In genomic region chr5:13553896-13554295, GRCh38 we compare ENCODE assay signal across 1 cellular context.
TF ChIP-seq lines count a peak whose summit lies in the region.

No MANE protein-coding gene starts in this region.

TF ChIP-seq in K562, 482 proteins besides CTCF, POLR2A, EP300 and RAD21 (continued from another document):
- TF ChIP-seq, protein P1, sequence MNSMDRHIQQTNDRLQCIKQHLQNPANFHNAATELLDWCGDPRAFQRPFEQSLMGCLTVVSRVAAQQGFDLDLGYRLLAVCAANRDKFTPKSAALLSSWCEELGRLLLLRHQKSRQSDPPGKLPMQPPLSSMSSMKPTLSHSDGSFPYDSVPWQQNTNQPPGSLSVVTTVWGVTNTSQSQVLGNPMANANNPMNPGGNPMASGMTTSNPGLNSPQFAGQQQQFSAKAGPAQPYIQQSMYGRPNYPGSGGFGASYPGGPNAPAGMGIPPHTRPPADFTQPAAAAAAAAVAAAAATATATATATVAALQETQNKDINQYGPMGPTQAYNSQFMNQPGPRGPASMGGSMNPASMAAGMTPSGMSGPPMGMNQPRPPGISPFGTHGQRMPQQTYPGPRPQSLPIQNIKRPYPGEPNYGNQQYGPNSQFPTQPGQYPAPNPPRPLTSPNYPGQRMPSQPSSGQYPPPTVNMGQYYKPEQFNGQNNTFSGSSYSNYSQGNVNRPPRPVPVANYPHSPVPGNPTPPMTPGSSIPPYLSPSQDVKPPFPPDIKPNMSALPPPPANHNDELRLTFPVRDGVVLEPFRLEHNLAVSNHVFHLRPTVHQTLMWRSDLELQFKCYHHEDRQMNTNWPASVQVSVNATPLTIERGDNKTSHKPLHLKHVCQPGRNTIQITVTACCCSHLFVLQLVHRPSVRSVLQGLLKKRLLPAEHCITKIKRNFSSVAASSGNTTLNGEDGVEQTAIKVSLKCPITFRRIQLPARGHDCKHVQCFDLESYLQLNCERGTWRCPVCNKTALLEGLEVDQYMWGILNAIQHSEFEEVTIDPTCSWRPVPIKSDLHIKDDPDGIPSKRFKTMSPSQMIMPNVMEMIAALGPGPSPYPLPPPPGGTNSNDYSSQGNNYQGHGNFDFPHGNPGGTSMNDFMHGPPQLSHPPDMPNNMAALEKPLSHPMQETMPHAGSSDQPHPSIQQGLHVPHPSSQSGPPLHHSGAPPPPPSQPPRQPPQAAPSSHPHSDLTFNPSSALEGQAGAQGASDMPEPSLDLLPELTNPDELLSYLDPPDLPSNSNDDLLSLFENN (IDR thresholded peaks at IDR 0.05; ENCODE audit: low read depth in 2 of 2, low read length in 2 of 2) = no peak
- TF ChIP-seq, protein P2, sequence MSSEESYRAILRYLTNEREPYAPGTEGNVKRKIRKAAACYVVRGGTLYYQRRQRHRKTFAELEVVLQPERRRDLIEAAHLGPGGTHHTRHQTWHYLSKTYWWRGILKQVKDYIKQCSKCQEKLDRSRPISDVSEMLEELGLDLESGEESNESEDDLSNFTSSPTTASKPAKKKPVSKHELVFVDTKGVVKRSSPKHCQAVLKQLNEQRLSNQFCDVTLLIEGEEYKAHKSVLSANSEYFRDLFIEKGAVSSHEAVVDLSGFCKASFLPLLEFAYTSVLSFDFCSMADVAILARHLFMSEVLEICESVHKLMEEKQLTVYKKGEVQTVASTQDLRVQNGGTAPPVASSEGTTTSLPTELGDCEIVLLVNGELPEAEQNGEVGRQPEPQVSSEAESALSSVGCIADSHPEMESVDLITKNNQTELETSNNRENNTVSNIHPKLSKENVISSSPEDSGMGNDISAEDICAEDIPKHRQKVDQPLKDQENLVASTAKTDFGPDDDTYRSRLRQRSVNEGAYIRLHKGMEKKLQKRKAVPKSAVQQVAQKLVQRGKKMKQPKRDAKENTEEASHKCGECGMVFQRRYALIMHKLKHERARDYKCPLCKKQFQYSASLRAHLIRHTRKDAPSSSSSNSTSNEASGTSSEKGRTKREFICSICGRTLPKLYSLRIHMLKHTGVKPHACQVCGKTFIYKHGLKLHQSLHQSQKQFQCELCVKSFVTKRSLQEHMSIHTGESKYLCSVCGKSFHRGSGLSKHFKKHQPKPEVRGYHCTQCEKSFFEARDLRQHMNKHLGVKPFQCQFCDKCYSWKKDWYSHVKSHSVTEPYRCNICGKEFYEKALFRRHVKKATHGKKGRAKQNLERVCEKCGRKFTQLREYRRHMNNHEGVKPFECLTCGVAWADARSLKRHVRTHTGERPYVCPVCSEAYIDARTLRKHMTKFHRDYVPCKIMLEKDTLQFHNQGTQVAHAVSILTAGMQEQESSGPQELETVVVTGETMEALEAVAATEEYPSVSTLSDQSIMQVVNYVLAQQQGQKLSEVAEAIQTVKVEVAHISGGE (CRISPR knock-in tag; IDR thresholded peaks at IDR 0.05) = 0 out of 6 replicates have a peak, but pooled peaks of 1 of the 3 experiments have one; percentile 13
- TF ChIP-seq ZNF143 (CRISPR knock-in tag; IDR thresholded peaks at IDR 0.05) (0 out of 2 replicates have a peak, but pooled peaks have one; percentile 30), CBFA2T2 (conservative IDR thresholded peaks at IDR 0.05) (no peak), TSHZ1 (CRISPR knock-in tag; IDR thresholded peaks at IDR 0.05) (no peak), ATF7 (IDR thresholded peaks at IDR 0.05) (no peak), MAFF (IDR thresholded peaks at IDR 0.05; ENCODE audit: low read length) (no peak), HMBOX1 (IDR thresholded peaks at IDR 0.05) (no peak), WHSC1 (IDR thresholded peaks at IDR 0.05; ENCODE audit: low read length) (no peak), ETV1 (tag; conservative IDR thresholded peaks at IDR 0.05; ENCODE audit: low read depth) (no peak)
- TF ChIP-seq, protein P3, sequence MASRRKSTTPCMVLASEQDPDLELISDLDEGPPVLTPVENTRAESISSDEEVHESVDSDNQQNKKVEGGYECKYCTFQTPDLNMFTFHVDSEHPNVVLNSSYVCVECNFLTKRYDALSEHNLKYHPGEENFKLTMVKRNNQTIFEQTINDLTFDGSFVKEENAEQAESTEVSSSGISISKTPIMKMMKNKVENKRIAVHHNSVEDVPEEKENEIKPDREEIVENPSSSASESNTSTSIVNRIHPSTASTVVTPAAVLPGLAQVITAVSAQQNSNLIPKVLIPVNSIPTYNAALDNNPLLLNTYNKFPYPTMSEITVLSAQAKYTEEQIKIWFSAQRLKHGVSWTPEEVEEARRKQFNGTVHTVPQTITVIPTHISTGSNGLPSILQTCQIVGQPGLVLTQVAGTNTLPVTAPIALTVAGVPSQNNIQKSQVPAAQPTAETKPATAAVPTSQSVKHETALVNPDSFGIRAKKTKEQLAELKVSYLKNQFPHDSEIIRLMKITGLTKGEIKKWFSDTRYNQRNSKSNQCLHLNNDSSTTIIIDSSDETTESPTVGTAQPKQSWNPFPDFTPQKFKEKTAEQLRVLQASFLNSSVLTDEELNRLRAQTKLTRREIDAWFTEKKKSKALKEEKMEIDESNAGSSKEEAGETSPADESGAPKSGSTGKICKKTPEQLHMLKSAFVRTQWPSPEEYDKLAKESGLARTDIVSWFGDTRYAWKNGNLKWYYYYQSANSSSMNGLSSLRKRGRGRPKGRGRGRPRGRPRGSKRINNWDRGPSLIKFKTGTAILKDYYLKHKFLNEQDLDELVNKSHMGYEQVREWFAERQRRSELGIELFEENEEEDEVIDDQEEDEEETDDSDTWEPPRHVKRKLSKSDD (conservative IDR thresholded peaks at IDR 0.05; ENCODE audit: low read length) = no peak
